In the genomic region with DNA sequence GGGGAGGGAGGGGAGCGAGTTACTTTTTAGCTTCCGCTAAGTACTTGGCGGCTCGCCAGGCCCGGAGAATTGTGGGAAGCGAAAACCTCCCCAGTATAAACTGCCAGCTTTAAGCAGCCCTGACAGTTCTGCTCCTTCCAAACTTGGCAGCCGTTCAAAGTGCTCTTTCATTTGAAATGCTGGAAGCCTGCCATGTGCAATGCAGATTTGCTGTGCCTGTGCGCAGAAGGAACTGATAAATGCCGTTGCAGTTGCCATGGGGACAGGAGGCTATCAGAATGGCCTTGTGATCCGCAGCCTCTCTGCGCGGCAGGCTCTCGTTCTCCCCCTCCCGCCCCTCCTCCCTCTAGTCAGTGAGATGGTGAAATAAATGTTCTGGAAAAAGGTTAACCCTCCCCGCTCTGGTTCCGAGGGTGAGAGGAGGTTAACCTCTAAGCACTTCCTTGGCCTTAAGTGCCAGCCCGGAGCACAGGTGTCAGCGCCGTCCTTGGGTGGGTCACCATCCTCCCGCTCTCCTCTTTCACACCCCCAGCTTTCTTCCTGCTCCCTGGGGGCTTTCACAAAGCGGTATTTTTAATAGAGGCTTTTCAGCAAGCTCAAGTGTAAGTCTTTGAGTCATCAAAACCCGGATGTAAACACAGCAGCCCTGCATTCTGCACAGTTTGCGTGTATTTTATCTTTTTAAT, we compare ENCODE assay signal across 8 cellular contexts. TPM values are rescaled to one million over a fixed set of nuclear protein-coding genes. Genes with fewer than 3 reads are reported as not detected.
A peak's percentile ranks its signal among the peaks of the same experiment; 100 is the strongest.
DNase-seq lines count a peak whose midpoint lies in the region; ATAC-seq and TF ChIP-seq lines count a peak whose summit lies in the region.

No MANE protein-coding gene starts in this region.

- peak overlapping the region; percentile 24 to 60 (median 46); a peak in 17 of 20 replicates for H3K4me3 ChIP-seq in BLaER1 treated with 17β-estradiol and CSF1 and Interleukin-3, amounts not matched to agents 10 nM and 100 nM
- H3K4me3 ChIP-seq in HL-60 (replicated peaks; ENCODE audit: insufficient read depth, low read length) (peak overlapping the region; percentile 8; the same call in 1 of the 2 replicates), lung (no peak overlapping the region)

- no peaks in the 10 kb centered on the region for H3K9me3 ChIP-seq in BLaER1 treated with 17β-estradiol and CSF1 and Interleukin-3, amounts not matched to agents 10 nM and 100 nM (replicated peaks in 1 of 11)
- H3K9me3 ChIP-seq in lung (ENCODE audit: control insufficient read depth in 2 of 2, insufficient read depth in 1 of 2, low read length in 1 of 2), result no peaks in the 10 kb centered on the region

- CTCF ChIA-PET in activated CD4-positive, alpha-beta memory T cell treated with anti-CD3 and anti-CD28 coated beads, Interleukin-2, amount 10 ng/mL, durations not matched to agents 7 days and 5 days (lab: Charles Lee), result interaction anchor here (1.1 to 4.2 kb wide), 9 partner anchors 12 to 132 kb away, joined by 3 to 29 read pairs (median 9); partner anchors contain the start of gene IRF2BPL

- no peaks in the 10 kb centered on the region for H3K36me3 Mint-ChIP-seq in activated CD4-positive, alpha-beta memory T cell treated with anti-CD3 and anti-CD28 coated beads, Interleukin-2, amount 10 ng/mL, durations not matched to agents 7 days and 5 days (ENCODE audit: low read depth)

- H3K9ac ChIP-seq in BLaER1 treated with 17β-estradiol and CSF1 and Interleukin-3, amounts not matched to agents 10 nM and 100 nM, result peak overlapping the region; percentile 83 to 97 (median 91)

- ATAC-seq in GM19452 (IDR thresholded peaks at IDR 0.05; ENCODE audit: unreplicated experiment), result peak; percentile 50
- peak; percentile 77 for ATAC-seq in lung (ENCODE audit: insufficient read depth, low FRiP score)

- WGBS in lung, 2 donors, result 0 to 1% methylated on average over 23 of the region's 23 CpGs

- peaks cover 91 to 97% (median 95%) of the 10 kb centered on the region in 10 experiments for H3K4me1 ChIP-seq in BLaER1 treated with 17β-estradiol and CSF1 and Interleukin-3, amounts not matched to agents 10 nM and 100 nM
- peaks cover 33 to 59% of the 10 kb centered on the region in 2 donors for H3K4me1 ChIP-seq in lung (ENCODE audit: control insufficient read depth in 2 of 2, insufficient read depth in 2 of 2, low read length in 2 of 2)

- H4K20me1 ChIP-seq in BLaER1 treated with 17β-estradiol and CSF1 and Interleukin-3, amounts not matched to agents 10 nM and 100 nM, result no peaks in the 10 kb centered on the region

- peak overlapping the region; percentile 86 to 98 (median 94) for H3K4me2 ChIP-seq in BLaER1 treated with 17β-estradiol and CSF1 and Interleukin-3, amounts not matched to agents 10 nM and 100 nM

- H3K27me3 Mint-ChIP-seq in activated CD4-positive, alpha-beta memory T cell treated with anti-CD3 and anti-CD28 coated beads, Interleukin-2, amount 10 ng/mL, durations not matched to agents 7 days and 5 days, result peaks cover 1% of the 10 kb centered on the region

- no peak for TF ChIP-seq CTCF in HL-60 (IDR thresholded peaks at IDR 0.05; ENCODE audit: insufficient read depth, low read length)
- TF ChIP-seq CTCF in lung (IDR thresholded peaks at IDR 0.05; ENCODE audit: control extremely low read depth, extremely low read depth), result no peak

- no peaks in the 10 kb centered on the region for H3K36me3 ChIP-seq in BLaER1 treated with 17β-estradiol and CSF1 and Interleukin-3, amounts not matched to agents 10 nM and 100 nM
- no peaks in the 10 kb centered on the region for H3K36me3 ChIP-seq in lung (ENCODE audit: control insufficient read depth in 2 of 2, insufficient read depth in 2 of 2, low read length in 2 of 2)

- POLR2A ChIA-PET in activated CD4-positive, alpha-beta memory T cell treated with anti-CD3 and anti-CD28 coated beads, Interleukin-2, amount 10 ng/mL, durations not matched to agents 7 days and 5 days (lab: Charles Lee), result interaction anchor here (0.8 to 13.0 kb wide), 17 partner anchors 9 to 128 kb away, joined by 3 to 229 read pairs (median 6); partner anchors contain the start of gene IRF2BPL

- H3K9me3 Mint-ChIP-seq in activated CD4-positive, alpha-beta memory T cell treated with anti-CD3 and anti-CD28 coated beads, Interleukin-2, amount 10 ng/mL, durations not matched to agents 7 days and 5 days, result no peaks in the 10 kb centered on the region

- H3K4me3 Mint-ChIP-seq in activated CD4-positive, alpha-beta memory T cell treated with anti-CD3 and anti-CD28 coated beads, Interleukin-2, amount 10 ng/mL, durations not matched to agents 7 days and 5 days, result peak overlapping the region; percentile 63

- peak overlapping the region; percentile 96 to 100 (median 98) for H3K27ac ChIP-seq in BLaER1 treated with 17β-estradiol and CSF1 and Interleukin-3, amounts not matched to agents 10 nM and 100 nM
- H3K27ac ChIP-seq in HL-60 (replicated peaks) (peak overlapping the region; percentile 92), lung (ENCODE audit: low read depth in 1 of 2, low read length in 1 of 2) (peak overlapping the region; percentile 89 to 98)

- peaks cover 86% of the 10 kb centered on the region for H3K4me1 Mint-ChIP-seq in activated CD4-positive, alpha-beta memory T cell treated with anti-CD3 and anti-CD28 coated beads, Interleukin-2, amount 10 ng/mL, durations not matched to agents 7 days and 5 days

- DNase-seq in HL-60 (ENCODE audit: low read depth in 1 of 2, low spot score in 1 of 2) (peak; percentile 89 to 95), NCI-H82 treated with DMSO at 0.1 percent for 48 hours (lab: John Stamatoyannopoulos, UW; ENCODE audit: unreplicated experiment) (peak; percentile 94), ecto neural progenitor cell (ENCODE audit: low spot score) (peak; percentile 86), lung (ENCODE audit: low spot score) (peak; percentile 100)
- DNase-seq in activated CD4-positive, alpha-beta memory T cell treated with anti-CD3 and anti-CD28 coated beads, Interleukin-2, amount 10 ng/mL, durations not matched to agents 7 days and 5 days, result peak; percentile 92
- DNase-seq in stimulated activated CD4-positive, alpha-beta T cell treated with anti-CD3 and anti-CD28 coated beads, TNF-alpha, amount 100 ng/mL, for 24 hours (ENCODE audit: low read depth in 3 of 3), result peak; percentile 88 to 94 (median 92)

- peak overlapping the region; percentile 100 for H3K27ac Mint-ChIP-seq in activated CD4-positive, alpha-beta memory T cell treated with anti-CD3 and anti-CD28 coated beads, Interleukin-2, amount 10 ng/mL, durations not matched to agents 7 days and 5 days

- H3K27me3 ChIP-seq in BLaER1 treated with 17β-estradiol and CSF1 and Interleukin-3, amounts not matched to agents 10 nM and 100 nM, result no peaks in the 10 kb centered on the region; a peak in 1 of 22 replicates
- H3K27me3 ChIP-seq in HL-60 (ENCODE audit: insufficient read depth, poor library complexity, severe bottlenecking) (no peaks in the 10 kb centered on the region), lung (ENCODE audit: control insufficient read depth, insufficient read depth) (no peaks in the 10 kb centered on the region)

RNA-seq across cellular contexts. Expression of gene IRF2BPL, which starts 11.9 kb away (rescaled TPM):
- 10 to 100 TPM; 39.0 to 39.3 TPM for total RNA-seq in activated CD4-positive, alpha-beta memory T cell treated with anti-CD3 and anti-CD28 coated beads, Interleukin-2, amount 10 ng/mL, durations not matched to agents 7 days and 5 days
- 10 to 100 TPM; 42.4 to 52.4 TPM for total RNA-seq in lung
- polyA plus RNA-seq in lung, result 10 to 100 TPM in 1 of 2 donors, 1 to 10 TPM in 1; 9.3 to 34.8 TPM

RNA-seq across cellular contexts. Expression of gene CIPC, which starts 57.6 kb away (rescaled TPM):
- 10 to 100 TPM in 1 of 2 experiments, 1 to 10 TPM in 1; 9.6 to 12.8 TPM for total RNA-seq in activated CD4-positive, alpha-beta memory T cell treated with anti-CD3 and anti-CD28 coated beads, Interleukin-2, amount 10 ng/mL, durations not matched to agents 7 days and 5 days
- 10 to 100 TPM; 26.6 to 32.0 TPM for total RNA-seq in lung
- 10 to 100 TPM in 1 of 2 donors, 1 to 10 TPM in 1; 6.4 to 10.6 TPM for polyA plus RNA-seq in lung
